24 cellular contexts compared by ENCODE assay signal in the genomic region with DNA sequence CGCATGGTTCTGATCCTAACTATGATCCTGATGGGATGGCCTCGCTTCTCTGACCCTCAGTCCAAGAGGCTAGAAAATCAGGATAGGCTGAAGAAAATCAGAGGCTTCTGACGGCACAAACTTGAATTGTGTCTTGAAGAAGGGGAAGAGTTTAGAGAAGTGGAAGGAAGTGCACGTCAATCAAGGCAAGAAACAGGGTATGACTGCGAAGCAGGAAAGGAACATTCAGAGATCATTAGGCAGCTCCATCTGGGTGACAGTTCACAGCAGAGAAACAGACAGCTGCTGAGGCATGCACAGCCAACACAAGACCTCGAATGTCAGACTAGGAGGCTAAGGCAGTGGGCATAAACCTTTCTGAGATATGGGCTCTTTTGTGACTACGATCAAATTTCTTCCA. TPM values are rescaled to one million over a fixed set of nuclear protein-coding genes. Genes with fewer than 3 reads are reported as not detected.
DNase-seq lines count a peak whose midpoint lies in the region; ATAC-seq and TF ChIP-seq lines count a peak whose summit lies in the region.
"Had no signal": no experiment of that assay in that cellular context is flagged by ENCODE, and none has a peak within 500 bp of the region (broad histone marks: within the 10 kb centered on the region; RNA-seq: fewer than 3 reads in every experiment).

No MANE protein-coding gene starts in this region.

- no peak overlapping the region for H3K9ac ChIP-seq in adipocyte (ENCODE audit: low read length)
- H3K9ac ChIP-seq in colonic mucosa (ENCODE audit: low read depth in 2 of 2, low read length in 2 of 2), result no peak overlapping the region

- TF ChIP-seq CTCF in mucosa of descending colon (IDR thresholded peaks at IDR 0.05) (no peak), upper lobe of right lung (IDR thresholded peaks at IDR 0.05) (no peak), colonic mucosa (IDR thresholded peaks at IDR 0.05) (no peak)

- H3K4me1 ChIP-seq in adipocyte (ENCODE audit: control insufficient read depth, insufficient read depth, low read length), result peaks cover 19% of the 10 kb centered on the region
- no peaks in the 10 kb centered on the region for H3K4me1 ChIP-seq in mucosa of descending colon (ENCODE audit: low read depth)
- H3K4me1 ChIP-seq in upper lobe of right lung, result no peaks in the 10 kb centered on the region
- H3K4me1 ChIP-seq in colonic mucosa, result no peaks in the 10 kb centered on the region
- H3K4me1 ChIP-seq: pancreas had no signal

- peaks cover 0 to 31% (median 8%) of the 10 kb centered on the region in 3 donors for H3K36me3 Mint-ChIP-seq in naive thymus-derived CD8-positive, alpha-beta T cell

- H3K4me1 Mint-ChIP-seq in naive thymus-derived CD8-positive, alpha-beta T cell, result peaks cover 10 to 21% (median 15%) of the 10 kb centered on the region in 4 donors
- H3K4me1 Mint-ChIP-seq: activated CD4-positive, alpha-beta T cell treated with anti-CD3 and anti-CD28 coated beads for 36 hours had no signal

- peak; percentile 40 for ATAC-seq in mucosa of descending colon
- peak; percentile 89 for ATAC-seq in upper lobe of right lung
- ATAC-seq in naive thymus-derived CD8-positive, alpha-beta T cell, result no peak
- ATAC-seq: activated CD4-positive, alpha-beta T cell treated with anti-CD3 and anti-CD28 coated beads for 36 hours; HCT116 had no signal

- no peaks in the 10 kb centered on the region for H3K27me3 Mint-ChIP-seq in naive thymus-derived CD8-positive, alpha-beta T cell
- H3K27me3 Mint-ChIP-seq: activated CD4-positive, alpha-beta T cell treated with anti-CD3 and anti-CD28 coated beads for 36 hours had no signal

- H3K27ac Mint-ChIP-seq in naive thymus-derived CD8-positive, alpha-beta T cell, result peak overlapping the region in 1 of 10 donors; percentile 9
- H3K27ac Mint-ChIP-seq: activated CD4-positive, alpha-beta T cell treated with anti-CD3 and anti-CD28 coated beads for 36 hours had no signal

- H3K4me3 Mint-ChIP-seq in naive thymus-derived CD8-positive, alpha-beta T cell, result no peak overlapping the region
- H3K4me3 Mint-ChIP-seq: activated CD4-positive, alpha-beta T cell treated with anti-CD3 and anti-CD28 coated beads for 36 hours had no signal

- H3K36me3 ChIP-seq in adipocyte (ENCODE audit: control insufficient read depth, insufficient read depth, low read length, severe bottlenecking) (peaks cover 21% of the 10 kb centered on the region), mucosa of descending colon (ENCODE audit: low read depth) (no peaks in the 10 kb centered on the region), upper lobe of right lung (peaks cover 13% of the 10 kb centered on the region), colonic mucosa (no peaks in the 10 kb centered on the region)
- H3K36me3 ChIP-seq: adrenal gland, pancreas, thyroid gland had no signal

- H3K27ac ChIP-seq in upper lobe of right lung (no peak overlapping the region), colonic mucosa (no peak overlapping the region)
- H3K27ac ChIP-seq: adrenal gland, pancreas, thyroid gland had no signal

- H3K9me3 Mint-ChIP-seq in naive thymus-derived CD8-positive, alpha-beta T cell, result no peaks in the 10 kb centered on the region

- POLR2A ChIA-PET in naive thymus-derived CD8-positive, alpha-beta T cell (lab: Charles Lee), result no interaction called here

- H3K4me3 ChIP-seq in adipocyte (ENCODE audit: low read length), result peak overlapping the region; percentile 4
- H3K4me3 ChIP-seq in mucosa of descending colon, result no peak overlapping the region
- H3K4me3 ChIP-seq in upper lobe of right lung, result no peak overlapping the region
- no peak overlapping the region for H3K4me3 ChIP-seq in colonic mucosa
- H3K4me3 ChIP-seq: adrenal gland, dorsolateral prefrontal cortex, pancreas, thyroid gland had no signal

- peak; percentile 19 for DNase-seq in activated CD8-positive, alpha-beta memory T cell treated with anti-CD3 and anti-CD28 coated beads for 24 hours
- DNase-seq in activated CD8-positive, alpha-beta memory T cell treated with anti-CD3 and anti-CD28 coated beads, Interleukin-2, amount 50 U/mL, for 48 hours, result no peak
- DNase-seq in adipocyte (ENCODE audit: low read depth) (no peak), mucosa of descending colon (no peak), upper lobe of right lung (no peak), colonic mucosa (no peak), HT-29 (ENCODE audit: low spot score) (no peak)
- DNase-seq in naive thymus-derived CD8-positive, alpha-beta T cell, result no peak
- DNase-seq: activated CD4-positive, alpha-beta T cell treated with anti-CD3 and anti-CD28 coated beads for 36 hours; BE2C; Calu3; dorsolateral prefrontal cortex; EL; hippocampal formation; Karpas-422; mammary epithelial cell; NCI-H1105; NCI-H510A treated with DMSO at 0.1 percent for 48 hours; pancreas; stimulated activated naive CD4-positive, alpha-beta T cell; SW 1271; thyroid gland had no signal

- H3K9me3 ChIP-seq in adipocyte (ENCODE audit: control insufficient read depth, low read length) (no peaks in the 10 kb centered on the region), mucosa of descending colon (no peaks in the 10 kb centered on the region), upper lobe of right lung (no peaks in the 10 kb centered on the region), colonic mucosa (no peaks in the 10 kb centered on the region)
- H3K9me3 ChIP-seq: adrenal gland, BE2C, pancreas, thyroid gland had no signal

- intact Hi-C loops in mucosa of descending colon (cut with DNase I, micrococcal nuclease), result no loop called here
- intact Hi-C loops in upper lobe of right lung (cut with DNase I), result no loop called here
- intact Hi-C loops in colonic mucosa (cut with DNase I), result no loop called here

- H3K27me3 ChIP-seq in adipocyte (replicated peaks; ENCODE audit: control insufficient read depth, insufficient read depth, low read length) (no peaks in the 10 kb centered on the region), upper lobe of right lung (no peaks in the 10 kb centered on the region), colonic mucosa (no peaks in the 10 kb centered on the region)
- H3K27me3 ChIP-seq: adrenal gland, BE2C, dorsolateral prefrontal cortex, pancreas, thyroid gland had no signal

RNA-seq across cellular contexts. Expression of gene CLPB, which starts 29.3 kb away (rescaled TPM):
- 10 to 100 TPM in 2 of 3 donors, 1 to 10 TPM in 1; 8.9 to 21.4 (median 15.3) TPM for total RNA-seq in mucosa of descending colon
- 25.7 TPM for total RNA-seq in upper lobe of right lung
- total RNA-seq in naive thymus-derived CD8-positive, alpha-beta T cell, result 10 to 100 TPM; 16.1 to 19.4 TPM
- polyA plus RNA-seq in naive thymus-derived CD8-positive, alpha-beta T cell, result 1 to 10 TPM; 4.8 to 9.5 (median 5.0) TPM
- 10 to 100 TPM; 12.9 to 28.3 TPM for total RNA-seq in colonic mucosa
- total RNA-seq in HT-29 (2014; rRNA removed; shearing (Covaris generic)), result 53.3 and 56.9 TPM in 2 replicates

Comparison
In these comparisons a context has a peak if more than half of its experiments do, and no peak if none do; other contexts are left out.
1. ATAC-seq: peak in mucosa of descending colon (single experiment) and upper lobe of right lung (single experiment); none in naive thymus-derived CD8-positive, alpha-beta T cell (0 of 2).